In the genomic region with DNA sequence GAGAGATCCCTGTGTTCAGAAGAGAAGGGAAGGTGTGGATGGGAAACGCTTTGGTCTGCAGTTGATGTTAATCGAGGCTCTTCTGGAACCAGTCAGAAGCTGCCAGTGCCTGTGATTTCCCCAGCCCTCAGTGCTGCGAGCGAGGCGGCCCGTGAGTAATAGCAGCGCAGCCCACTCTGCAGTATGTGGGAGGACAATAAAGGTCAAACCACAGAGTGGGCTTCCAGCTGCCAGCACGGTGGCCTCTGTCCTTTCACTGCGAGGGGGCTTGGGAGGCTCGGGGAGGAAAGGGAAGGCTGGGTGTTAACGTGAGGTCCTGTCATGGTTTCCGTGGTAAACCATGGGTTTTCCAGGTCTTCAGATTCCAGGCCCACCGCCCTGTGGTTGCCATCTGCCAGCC, we compare ENCODE assay signal across 1 cellular context.
TF ChIP-seq lines count a peak whose summit lies in the region.

No MANE protein-coding gene starts in this region.

TF ChIP-seq in GM12878, 131 proteins besides CTCF, POLR2A, EP300 and RAD21 (continued from another document):
- TF ChIP-seq CUX1 (IDR thresholded peaks at IDR 0.05; ENCODE audit: insufficient replicate concordance, low read depth, low read length) (no peak), RUNX3 (IDR thresholded peaks at IDR 0.05; ENCODE audit: low read length) (peak; percentile 88), BHLHE40 (IDR thresholded peaks at IDR 0.05; ENCODE audit: borderline replicate concordance in 1 of 2, low read depth in 2 of 2, low read length in 1 of 2) (peak in 1 of 2 experiments; percentile 70; a peak in 1 of 4 replicates), HDAC2 (IDR thresholded peaks at IDR 0.05) (no peak), BCL11A (IDR thresholded peaks at IDR 0.05; ENCODE audit: low read depth, low read length) (0 out of 2 replicates have a peak, but pooled peaks have one; percentile 49), CREM (IDR thresholded peaks at IDR 0.05; ENCODE audit: low read depth) (no peak), DPF2 (IDR thresholded peaks at IDR 0.05) (peak; percentile 81), IRF4 (IDR thresholded peaks at IDR 0.05; ENCODE audit: low read depth, low read length) (no peak), MXI1 (IDR thresholded peaks at IDR 0.05; ENCODE audit: low read depth, low read length) (no peak), BCLAF1 (IDR thresholded peaks at IDR 0.05) (no peak), MTA2 (IDR thresholded peaks at IDR 0.05; ENCODE audit: low read depth) (peak; percentile 47), TARDBP (IDR thresholded peaks at IDR 0.05; ENCODE audit: borderline replicate concordance) (no peak), MTA3 (IDR thresholded peaks at IDR 0.05; ENCODE audit: borderline replicate concordance, low read length) (peak; percentile 65; the same call in 1 of the 2 replicates), NR2F1 (conservative IDR thresholded peaks at IDR 0.05) (peak; percentile 93)
- TF ChIP-seq, protein P1, sequence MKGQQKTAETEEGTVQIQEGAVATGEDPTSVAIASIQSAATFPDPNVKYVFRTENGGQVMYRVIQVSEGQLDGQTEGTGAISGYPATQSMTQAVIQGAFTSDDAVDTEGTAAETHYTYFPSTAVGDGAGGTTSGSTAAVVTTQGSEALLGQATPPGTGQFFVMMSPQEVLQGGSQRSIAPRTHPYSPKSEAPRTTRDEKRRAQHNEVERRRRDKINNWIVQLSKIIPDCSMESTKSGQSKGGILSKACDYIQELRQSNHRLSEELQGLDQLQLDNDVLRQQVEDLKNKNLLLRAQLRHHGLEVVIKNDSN (IDR thresholded peaks at IDR 0.05; ENCODE audit: borderline replicate concordance, extremely low read length, insufficient read depth, low read depth, low read length): no peak
